8 cellular contexts compared by ENCODE assay signal in genomic region chr17:42832934-42833770, GRCh38. TPM values are rescaled to one million over a fixed set of nuclear protein-coding genes. Genes with fewer than 3 reads are reported as not detected.
A peak's percentile ranks its signal among the peaks of the same experiment; 100 is the strongest.
DNase-seq lines count a peak whose midpoint lies in the region; ATAC-seq and TF ChIP-seq lines count a peak whose summit lies in the region.

A gene with protein sequence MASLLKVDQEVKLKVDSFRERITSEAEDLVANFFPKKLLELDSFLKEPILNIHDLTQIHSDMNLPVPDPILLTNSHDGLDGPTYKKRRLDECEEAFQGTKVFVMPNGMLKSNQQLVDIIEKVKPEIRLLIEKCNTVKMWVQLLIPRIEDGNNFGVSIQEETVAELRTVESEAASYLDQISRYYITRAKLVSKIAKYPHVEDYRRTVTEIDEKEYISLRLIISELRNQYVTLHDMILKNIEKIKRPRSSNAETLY (plus strand): TSS chr17:42833397. CDS start chr17:42833632, 235 bp downstream.

- peaks cover 15% of the 10 kb centered on the region for H3K4me1 ChIP-seq in OCI-LY7 (ENCODE audit: insufficient read depth, low read length, poor library complexity, severe bottlenecking)

- H2AFZ ChIP-seq in OCI-LY7 (ENCODE audit: low read length), result peak within 1 kb of the TSS; percentile 86

- TF ChIP-seq CTCF in OCI-LY7 (conservative IDR thresholded peaks at IDR 0.05; ENCODE audit: low read length), result no peak

- CTCF ChIA-PET in OCI-LY7 (lab: Charles Lee; ENCODE audit: unreplicated experiment), result interaction anchor here (0.6 to 0.7 kb wide), 3 partner anchors 9 to 151 kb away, joined by 3 to 4 read pairs (median 3); partner anchors contain the start of gene BECN1

- H3K79me2 ChIP-seq in OCI-LY7 (ENCODE audit: insufficient read depth, low read depth, low read length), result peaks cover 43% of the 10 kb centered on the region

- DNase-seq in DMS 273 (lab: John Stamatoyannopoulos, UW; ENCODE audit: unreplicated experiment) (peak; percentile 96), HuH-7 (ENCODE audit: low spot score) (peak; percentile 92), OCI-LY7 (ENCODE audit: low spot score) (peak; percentile 91), activated T-cell treated with anti-CD3 and anti-CD28 coated beads for 4 hours (peak; percentile 82), epithelial cell of prostate (ENCODE audit: low read depth, low spot score) (peak; percentile 27), mucosa of gallbladder (ENCODE audit: low spot score) (peak; percentile 91)
- peak; percentile 78 to 86 for DNase-seq in stimulated activated CD8-positive, alpha-beta memory T cell treated with anti-CD3 and anti-CD28 coated beads, Interleukin-4, amount 100 ng/mL, for 4 hours (ENCODE audit: low read depth in 2 of 2, low spot score in 1 of 2)

- peaks cover 43% of the 10 kb centered on the region for H3K36me3 ChIP-seq in OCI-LY7 (ENCODE audit: insufficient read depth, low read length)

- peak within 1 kb of the TSS; percentile 60 for H3K27ac ChIP-seq in OCI-LY7 (ENCODE audit: low read depth, low read length, poor library complexity, severe bottlenecking)
- peak within 1 kb of the TSS; percentile 71 for H3K27ac ChIP-seq in epithelial cell of prostate

- H3K9me3 ChIP-seq in OCI-LY7 (ENCODE audit: low read length), result no peaks in the 10 kb centered on the region

- peaks cover 8% of the 10 kb centered on the region; the same call in 1 of the 2 replicates for H4K20me1 ChIP-seq in OCI-LY7 (ENCODE audit: insufficient read depth, low read length)

- peak within 1 kb of the TSS; percentile 99 for H3K4me3 ChIP-seq in OCI-LY7 (ENCODE audit: low read depth, low read length, poor library complexity, severe bottlenecking)

- H3K4me2 ChIP-seq in OCI-LY7 (ENCODE audit: low read length), result peak within 1 kb of the TSS; percentile 87

- POLR2A ChIA-PET in OCI-LY7 (lab: Charles Lee), result interaction anchor here (0.5 to 2.2 kb wide), 5 partner anchors 10 to 165 kb away, joined by 3 to 12 read pairs (median 4); partner anchors contain the start of genes BECN1 and RPL27

- BruUV-seq in OCI-LY7 (replicated peaks; lab: Mats Ljungman, UMichigan), result no TSS peak

- peak; percentile 66 for ATAC-seq in GM21447 (IDR thresholded peaks at IDR 0.05; ENCODE audit: unreplicated experiment)

- intact Hi-C loops in OCI-LY7 (cut with micrococcal nuclease; ENCODE audit: unreplicated experiment), result loop anchor here (5.0 kb wide), 2 partner anchors 74 to 164 kb away; partner anchors contain the start of gene RPL27

- H3K9me2 ChIP-seq in OCI-LY7 (ENCODE audit: insufficient read depth, low read length), result no peaks in the 10 kb centered on the region

RNA-seq across cellular contexts. Expression of the gene that starts here (rescaled TPM):
- total RNA-seq in OCI-LY7 (2014; rRNA removed; shearing (Covaris generic)), result 80.3 and 81.9 TPM in 2 replicates
- 122 and 167 TPM in 2 replicates for total RNA-seq in OCI-LY7 (2022)
- 88.5 TPM for total RNA-seq in mucosa of gallbladder

Comparison
In these comparisons a context has a peak if more than half of its experiments do, and no peak if none do; other contexts are left out.
1. Peak in every context shown above with its lines: DNase-seq, ATAC-seq, H3K4me3 ChIP-seq and H3K27ac ChIP-seq.
2. DNase-seq: peak in every context shown above with its lines; median percentile 96 in DMS 273; 92 in HuH-7; 91 in OCI-LY7; 91 in mucosa of gallbladder; 82 in activated T-cell treated with anti-CD3 and anti-CD28 coated beads for 4 hours; 82 in stimulated activated CD8-positive, alpha-beta memory T cell treated with anti-CD3 and anti-CD28 coated beads, Interleukin-4, amount 100 ng/mL, for 4 hours; 27 in epithelial cell of prostate.